Comparison of ENCODE assay signal across 32 cellular contexts in genomic region chr21:36688324-36688723, GRCh38. TPM values are rescaled to one million over a fixed set of nuclear protein-coding genes. Genes with fewer than 3 reads are reported as not detected.
"Had no signal": no experiment of that assay in that cellular context is flagged by ENCODE, and none has a peak within 500 bp of the region (broad histone marks: within the 10 kb centered on the region; RNA-seq: fewer than 3 reads in every experiment).

No MANE protein-coding gene starts in this region.

- H3K36me3 ChIP-seq: ascending aorta, breast epithelium, SJCRH30 had no signal

- H3K4me1 Mint-ChIP-seq: activated CD4-positive, alpha-beta T cell treated with anti-CD3 and anti-CD28 coated beads, Interleukin-2, amount 10 ng/mL, durations not matched to agents 24 days and 14 days had no signal

- H3K27ac Mint-ChIP-seq: activated CD4-positive, alpha-beta T cell treated with anti-CD3 and anti-CD28 coated beads, Interleukin-2, amount 10 ng/mL, durations not matched to agents 24 days and 14 days; activated CD8-positive, alpha-beta T cell treated with anti-CD3 and anti-CD28 coated beads, Interleukin-2, amount 10 ng/mL, durations not matched to agents 7 days and 5 days; activated naive CD4-positive, alpha-beta T cell treated with anti-CD3 and anti-CD28 coated beads, Interleukin-2, amount 50 U/mL, for 24 hours; activated naive CD8-positive, alpha-beta T cell treated with anti-CD3 and anti-CD28 coated beads, Interleukin-2, amount 10 ng/mL, durations not matched to agents 7 days and 5 days; activated T-cell treated with anti-CD3 and anti-CD28 coated beads, Interleukin-2, amount 50 U/mL, for 24 hours; activated T-helper 2 cell treated with anti-CD3 and anti-CD28 coated beads, Interferon-gamma antibody, Interleukin-2, Interleukin-4, amounts not matched to agents 10 μg/mL and 5 μg/mL and 100 μg/mL, durations not matched to agents 14 hours and 24 hours and 36 hours; T-helper 1 cell treated with Interleukin-12 subunit alpha and Interleukin-12 subunit beta and Interleukin-4 antibody, amounts not matched to agents 30 μg/mL and 1 μg/mL, for 36 hours; T-helper 2 cell treated with Interferon-gamma antibody and Interleukin-4, amounts not matched to agents 5 μg/mL and 100 μg/mL, for 36 hours had no signal

- H3K27me3 ChIP-seq: SJCRH30 had no signal

- DNase-seq: activated CD4-positive, alpha-beta T cell treated with anti-CD3 and anti-CD28 coated beads, Interleukin-2, amount 10 ng/mL, durations not matched to agents 24 days and 14 days; activated CD4-positive, alpha-beta T cell treated with anti-CD3 and anti-CD28 coated beads, Interleukin-2, amount 50 U/mL, for 48 hours; activated CD8-positive, alpha-beta T cell treated with anti-CD3 and anti-CD28 coated beads, Interleukin-2, amount 10 ng/mL, durations not matched to agents 7 days and 5 days; activated gamma-delta T cell; activated naive CD4-positive, alpha-beta T cell treated with Interleukin-2 at 50 U/mL for 16 hours; activated naive CD8-positive, alpha-beta T cell treated with anti-CD3 and anti-CD28 coated beads, Interleukin-2, amount 10 ng/mL, durations not matched to agents 7 days and 5 days; activated T-cell treated with anti-CD3 and anti-CD28 coated beads, Interleukin-2, amount 50 U/mL, for 24 hours; amygdala; caudate nucleus; MM.1S; NCI-H1092 treated with DMSO at 0.1 percent for 48 hours; NCI-H1417; NCI-H146; NCI-H187; NCI-H2081; NCI-H226; NCI-H446 treated with DMSO at 0.1 percent for 48 hours; NCI-H524; NCI-H69; NCI-H82; PC-9; SHP77; SJCRH30 had no signal

- H3K36me3 Mint-ChIP-seq: activated naive CD4-positive, alpha-beta T cell treated with anti-CD3 and anti-CD28 coated beads, Interleukin-2, amount 50 U/mL, for 24 hours; activated naive CD8-positive, alpha-beta T cell treated with anti-CD3 and anti-CD28 coated beads, Interleukin-2, amount 10 ng/mL, durations not matched to agents 7 days and 5 days had no signal

- H3K27ac ChIP-seq: ascending aorta, breast epithelium, KMS-11, PC-9, RWPE1, SJCRH30, SK-N-MC had no signal

- H3K4me3 ChIP-seq: ascending aorta, breast epithelium, PC-9, SJCRH30, SK-N-MC had no signal

- ATAC-seq: activated CD8-positive, alpha-beta T cell treated with anti-CD3 and anti-CD28 coated beads, Interleukin-2, amount 10 ng/mL, durations not matched to agents 7 days and 5 days had no signal

- H3K4me1 ChIP-seq: breast epithelium, SJCRH30 had no signal

- H2AFZ ChIP-seq: PC-9 had no signal

- H3K9me3 Mint-ChIP-seq: activated naive CD4-positive, alpha-beta T cell treated with anti-CD3 and anti-CD28 coated beads, Interleukin-2, amount 50 U/mL, for 24 hours; activated naive CD8-positive, alpha-beta T cell treated with anti-CD3 and anti-CD28 coated beads, Interleukin-2, amount 10 ng/mL, durations not matched to agents 7 days and 5 days; activated T-cell treated with anti-CD3 and anti-CD28 coated beads, Interleukin-2, amount 50 U/mL, for 24 hours; activated T-helper 2 cell treated with anti-CD3 and anti-CD28 coated beads, Interferon-gamma antibody, Interleukin-2, Interleukin-4, amounts not matched to agents 10 μg/mL and 5 μg/mL and 100 μg/mL, durations not matched to agents 14 hours and 24 hours and 36 hours; T-helper 1 cell treated with Interleukin-12 subunit alpha and Interleukin-12 subunit beta and Interleukin-4 antibody, amounts not matched to agents 30 μg/mL and 1 μg/mL, for 36 hours; T-helper 2 cell treated with Interferon-gamma antibody and Interleukin-4, amounts not matched to agents 5 μg/mL and 100 μg/mL, for 36 hours had no signal

- H3K4me2 ChIP-seq: KMS-11, PC-9 had no signal

- H3K4me3 Mint-ChIP-seq: activated CD4-positive, alpha-beta T cell treated with anti-CD3 and anti-CD28 coated beads, Interleukin-2, amount 10 ng/mL, durations not matched to agents 24 days and 14 days; activated CD8-positive, alpha-beta T cell treated with anti-CD3 and anti-CD28 coated beads, Interleukin-2, amount 10 ng/mL, durations not matched to agents 7 days and 5 days; activated naive CD4-positive, alpha-beta T cell treated with anti-CD3 and anti-CD28 coated beads, Interleukin-2, amount 50 U/mL, for 24 hours; activated naive CD8-positive, alpha-beta T cell treated with anti-CD3 and anti-CD28 coated beads, Interleukin-2, amount 10 ng/mL, durations not matched to agents 7 days and 5 days; activated T-cell treated with anti-CD3 and anti-CD28 coated beads, Interleukin-2, amount 50 U/mL, for 24 hours; T-helper 1 cell treated with Interleukin-12 subunit alpha and Interleukin-12 subunit beta and Interleukin-4 antibody, amounts not matched to agents 30 μg/mL and 1 μg/mL, for 36 hours; T-helper 2 cell treated with Interferon-gamma antibody and Interleukin-4, amounts not matched to agents 5 μg/mL and 100 μg/mL, for 36 hours had no signal

- H3K9me3 ChIP-seq: ascending aorta, breast epithelium, SJCRH30 had no signal

- H3K9ac ChIP-seq: KMS-11 had no signal

RNA-seq across cellular contexts. Expression of gene SIM2, which starts 10.6 kb away (rescaled TPM):
- total RNA-seq: activated CD8-positive, alpha-beta T cell treated with anti-CD3 and anti-CD28 coated beads, Interleukin-2, amount 10 ng/mL, durations not matched to agents 7 days and 5 days; activated naive CD8-positive, alpha-beta T cell treated with anti-CD3 and anti-CD28 coated beads, Interleukin-2, amount 10 ng/mL, durations not matched to agents 7 days and 5 days; ascending aorta had no signal
